1 cellular context compared by ENCODE assay signal in genomic region chrX:139862208-139862607, GRCh38.
TF ChIP-seq lines count a peak whose summit lies in the region.

No MANE protein-coding gene starts in this region.

TF ChIP-seq in GM23338, 12 proteins besides CTCF, POLR2A, EP300 and RAD21 (continued from another document):
- TF ChIP-seq REST (IDR thresholded peaks at IDR 0.05; ENCODE audit: unreplicated experiment) (no peak), NANOG (IDR thresholded peaks at IDR 0.05; ENCODE audit: borderline replicate concordance) (no peak), CREB1 (CRISPR knock-in tag; IDR thresholded peaks at IDR 0.05; ENCODE audit: low read depth) (no peak), ZNF331 (CRISPR knock-in tag; IDR thresholded peaks at IDR 0.05; ENCODE audit: low read depth) (no peak), JUNB (IDR thresholded peaks at IDR 0.05; ENCODE audit: unreplicated experiment) (no peak), EZH2 (IDR thresholded peaks at IDR 0.05; ENCODE audit: low read depth, unreplicated experiment) (no peak), EZH2phosphoT487 (IDR thresholded peaks at IDR 0.05; ENCODE audit: unreplicated experiment) (no peak), POLR2AphosphoS5 (IDR thresholded peaks at IDR 0.05; ENCODE audit: low read depth) (no peak)
- TF ChIP-seq, protein P1, sequence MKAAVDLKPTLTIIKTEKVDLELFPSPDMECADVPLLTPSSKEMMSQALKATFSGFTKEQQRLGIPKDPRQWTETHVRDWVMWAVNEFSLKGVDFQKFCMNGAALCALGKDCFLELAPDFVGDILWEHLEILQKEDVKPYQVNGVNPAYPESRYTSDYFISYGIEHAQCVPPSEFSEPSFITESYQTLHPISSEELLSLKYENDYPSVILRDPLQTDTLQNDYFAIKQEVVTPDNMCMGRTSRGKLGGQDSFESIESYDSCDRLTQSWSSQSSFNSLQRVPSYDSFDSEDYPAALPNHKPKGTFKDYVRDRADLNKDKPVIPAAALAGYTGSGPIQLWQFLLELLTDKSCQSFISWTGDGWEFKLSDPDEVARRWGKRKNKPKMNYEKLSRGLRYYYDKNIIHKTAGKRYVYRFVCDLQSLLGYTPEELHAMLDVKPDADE (IDR thresholded peaks at IDR 0.05), result no peak
- TF ChIP-seq, protein P2, sequence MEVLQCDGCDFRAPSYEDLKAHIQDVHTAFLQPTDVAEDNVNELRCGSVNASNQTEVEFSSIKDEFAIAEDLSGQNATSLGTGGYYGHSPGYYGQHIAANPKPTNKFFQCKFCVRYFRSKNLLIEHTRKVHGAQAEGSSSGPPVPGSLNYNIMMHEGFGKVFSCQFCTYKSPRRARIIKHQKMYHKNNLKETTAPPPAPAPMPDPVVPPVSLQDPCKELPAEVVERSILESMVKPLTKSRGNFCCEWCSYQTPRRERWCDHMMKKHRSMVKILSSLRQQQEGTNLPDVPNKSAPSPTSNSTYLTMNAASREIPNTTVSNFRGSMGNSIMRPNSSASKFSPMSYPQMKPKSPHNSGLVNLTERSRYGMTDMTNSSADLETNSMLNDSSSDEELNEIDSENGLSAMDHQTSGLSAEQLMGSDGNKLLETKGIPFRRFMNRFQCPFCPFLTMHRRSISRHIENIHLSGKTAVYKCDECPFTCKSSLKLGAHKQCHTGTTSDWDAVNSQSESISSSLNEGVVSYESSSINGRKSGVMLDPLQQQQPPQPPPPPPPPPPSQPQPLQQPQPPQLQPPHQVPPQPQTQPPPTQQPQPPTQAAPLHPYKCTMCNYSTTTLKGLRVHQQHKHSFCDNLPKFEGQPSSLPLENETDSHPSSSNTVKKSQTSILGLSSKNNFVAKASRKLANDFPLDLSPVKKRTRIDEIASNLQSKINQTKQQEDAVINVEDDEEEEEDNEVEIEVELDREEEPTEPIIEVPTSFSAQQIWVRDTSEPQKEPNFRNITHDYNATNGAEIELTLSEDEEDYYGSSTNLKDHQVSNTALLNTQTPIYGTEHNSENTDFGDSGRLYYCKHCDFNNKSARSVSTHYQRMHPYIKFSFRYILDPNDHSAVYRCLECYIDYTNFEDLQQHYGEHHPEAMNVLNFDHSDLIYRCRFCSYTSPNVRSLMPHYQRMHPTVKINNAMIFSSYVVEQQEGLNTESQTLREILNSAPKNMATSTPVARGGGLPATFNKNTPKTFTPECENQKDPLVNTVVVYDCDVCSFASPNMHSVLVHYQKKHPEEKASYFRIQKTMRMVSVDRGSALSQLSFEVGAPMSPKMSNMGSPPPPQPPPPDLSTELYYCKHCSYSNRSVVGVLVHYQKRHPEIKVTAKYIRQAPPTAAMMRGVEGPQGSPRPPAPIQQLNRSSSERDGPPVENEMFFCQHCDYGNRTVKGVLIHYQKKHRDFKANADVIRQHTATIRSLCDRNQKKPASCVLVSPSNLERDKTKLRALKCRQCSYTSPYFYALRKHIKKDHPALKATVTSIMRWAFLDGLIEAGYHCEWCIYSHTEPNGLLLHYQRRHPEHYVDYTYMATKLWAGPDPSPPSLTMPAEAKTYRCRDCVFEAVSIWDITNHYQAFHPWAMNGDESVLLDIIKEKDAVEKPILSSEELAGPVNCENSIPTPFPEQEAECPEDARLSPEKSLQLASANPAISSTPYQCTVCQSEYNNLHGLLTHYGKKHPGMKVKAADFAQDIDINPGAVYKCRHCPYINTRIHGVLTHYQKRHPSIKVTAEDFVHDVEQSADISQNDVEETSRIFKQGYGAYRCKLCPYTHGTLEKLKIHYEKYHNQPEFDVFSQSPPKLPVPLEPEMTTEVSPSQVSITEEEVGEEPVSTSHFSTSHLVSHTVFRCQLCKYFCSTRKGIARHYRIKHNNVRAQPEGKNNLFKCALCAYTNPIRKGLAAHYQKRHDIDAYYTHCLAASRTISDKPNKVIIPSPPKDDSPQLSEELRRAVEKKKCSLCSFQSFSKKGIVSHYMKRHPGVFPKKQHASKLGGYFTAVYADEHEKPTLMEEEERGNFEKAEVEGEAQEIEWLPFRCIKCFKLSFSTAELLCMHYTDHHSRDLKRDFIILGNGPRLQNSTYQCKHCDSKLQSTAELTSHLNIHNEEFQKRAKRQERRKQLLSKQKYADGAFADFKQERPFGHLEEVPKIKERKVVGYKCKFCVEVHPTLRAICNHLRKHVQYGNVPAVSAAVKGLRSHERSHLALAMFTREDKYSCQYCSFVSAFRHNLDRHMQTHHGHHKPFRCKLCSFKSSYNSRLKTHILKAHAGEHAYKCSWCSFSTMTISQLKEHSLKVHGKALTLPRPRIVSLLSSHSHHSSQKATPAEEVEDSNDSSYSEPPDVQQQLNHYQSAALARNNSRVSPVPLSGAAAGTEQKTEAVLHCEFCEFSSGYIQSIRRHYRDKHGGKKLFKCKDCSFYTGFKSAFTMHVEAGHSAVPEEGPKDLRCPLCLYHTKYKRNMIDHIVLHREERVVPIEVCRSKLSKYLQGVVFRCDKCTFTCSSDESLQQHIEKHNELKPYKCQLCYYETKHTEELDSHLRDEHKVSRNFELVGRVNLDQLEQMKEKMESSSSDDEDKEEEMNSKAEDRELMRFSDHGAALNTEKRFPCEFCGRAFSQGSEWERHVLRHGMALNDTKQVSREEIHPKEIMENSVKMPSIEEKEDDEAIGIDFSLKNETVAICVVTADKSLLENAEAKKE (CRISPR knock-in tag; IDR thresholded peaks at IDR 0.05), result no peak
